In genomic region chr18:49808553-49809191, GRCh38 we compare ENCODE assay signal across 6 cellular contexts. TPM values are rescaled to one million over a fixed set of nuclear protein-coding genes. Genes with fewer than 3 reads are reported as not detected.
DNase-seq lines count a peak whose midpoint lies in the region; ATAC-seq, FAIRE-seq and TF ChIP-seq lines count a peak whose summit lies in the region.
"Not testable (repeated sequence)": the region's sequence is repeated elsewhere in the genome, so short reads cannot be mapped to it uniquely, and the experiment has no call there.

No MANE protein-coding gene starts in this region.

- not testable (repeated sequence) for H2AK5ac ChIP-seq in mesendoderm (ENCODE audit: low read length)

- peak overlapping the region; percentile 31 for H3K27ac Mint-ChIP-seq in glutamatergic neuron (ENCODE audit: unreplicated experiment)

- DNase-seq in DND-41 (peak; percentile 8), mesendoderm (peak; percentile 25)
- not testable (repeated sequence) for DNase-seq in HCT116 (ENCODE audit: low read depth, low spot score); K562 (ENCODE audit: extremely low read depth in 1 of 4, low spot score in 3 of 4); glutamatergic neuron

- not testable (repeated sequence) for H3K27me3 Mint-ChIP-seq in glutamatergic neuron (ENCODE audit: unreplicated experiment)

- H2BK120ac ChIP-seq in mesendoderm (ENCODE audit: low read depth, low read length): not testable (repeated sequence)

- H3K27me3 ChIP-seq in DND-41 (ENCODE audit: insufficient read depth, low read length, poor library complexity); HCT116 (ENCODE audit: insufficient read depth, low read length); K562 (ENCODE audit: control insufficient read depth in 2 of 2, insufficient read depth in 2 of 2, low read length in 2 of 2); liver (ENCODE audit: control insufficient read depth in 4 of 4, insufficient read depth in 4 of 4, low read length in 3 of 4); mesendoderm (ENCODE audit: insufficient read depth, low read length, poor library complexity): not testable (repeated sequence)

- H3K9me1 ChIP-seq in K562 (ENCODE audit: control insufficient read depth, insufficient read depth, low read length): not testable (repeated sequence)

- peaks cover 21% of the 10 kb centered on the region for H3K36me3 Mint-ChIP-seq in glutamatergic neuron (ENCODE audit: unreplicated experiment)

- not testable (repeated sequence) for H3K9me2 ChIP-seq in HCT116 (ENCODE audit: insufficient read depth)

- not testable (repeated sequence) for H3K23ac ChIP-seq in mesendoderm (ENCODE audit: low read length)

- POLR2A ChIA-PET in HCT116 (lab: Charles Lee); K562 (lab: Yijun Ruan, JAX): not testable (repeated sequence)

- in situ Hi-C loops in K562 (cut with MboI): not testable (repeated sequence)

- H2BK15ac ChIP-seq in mesendoderm (replicated peaks; ENCODE audit: low read depth): not testable (repeated sequence)

- H3K4me3 ChIP-seq in DND-41 (ENCODE audit: low read depth in 1 of 2, low read length in 2 of 2); HCT116 (replicated peaks in 1 of 2; ENCODE audit: low read depth in 1 of 2, low read length in 2 of 2); K562; liver (ENCODE audit: low read depth in 1 of 3, low read length in 3 of 3); mesendoderm (ENCODE audit: low read length): not testable (repeated sequence)

- not testable (repeated sequence) for H3K79me2 ChIP-seq in DND-41 (ENCODE audit: insufficient read depth, low read length); HCT116 (ENCODE audit: insufficient read depth, low read length); K562 (ENCODE audit: control insufficient read depth, insufficient read depth, low read length)
- H3K79me2 ChIP-seq in mesendoderm (ENCODE audit: control insufficient read depth, insufficient read depth, low read length): peaks cover 61% of the 10 kb centered on the region

- H3K4me3 Mint-ChIP-seq in glutamatergic neuron (ENCODE audit: unreplicated experiment): not testable (repeated sequence)

- WGBS in K562 (ENCODE audit: insufficient coverage, low coverage, missing lambda C conversion rate): 46% methylated on average over 9 of the region's 10 CpGs
- 90% methylated on average over 10 of the region's 10 CpGs for WGBS in liver
- WGBS in mesendoderm (ENCODE audit: extremely low coverage, insufficient coverage, low lambda C conversion rate): no CpG with 5 or more reads among the region's 10 CpGs

- not testable (repeated sequence) for H3K27ac ChIP-seq in DND-41 (ENCODE audit: low read length); HCT116 (ENCODE audit: low read depth, low read length); K562 (ENCODE audit: extremely low read depth, low read depth, low read length); liver (ENCODE audit: low read depth in 1 of 2, low read length in 2 of 2); mesendoderm (ENCODE audit: low read depth, low read length)

- H4K5ac ChIP-seq in mesendoderm (ENCODE audit: low read length): not testable (repeated sequence)

- H4K8ac ChIP-seq in mesendoderm (ENCODE audit: low read depth, low read length): not testable (repeated sequence)

- H3K4me2 ChIP-seq in DND-41 (ENCODE audit: insufficient read depth, low read length); HCT116 (ENCODE audit: low read length); K562 (ENCODE audit: insufficient read depth, low read length); mesendoderm (ENCODE audit: low read length): not testable (repeated sequence)

- not testable (repeated sequence) for TF ChIP-seq EP300 in K562 (IDR thresholded peaks at IDR 0.05; ENCODE audit: low read length)

- not testable (repeated sequence) for H3K36me3 ChIP-seq in DND-41 (ENCODE audit: insufficient read depth, low read length); HCT116 (ENCODE audit: control insufficient read depth in 1 of 2, insufficient read depth in 2 of 2, low read length in 2 of 2); K562 (ENCODE audit: control insufficient read depth, insufficient read depth, low read length); liver (ENCODE audit: control insufficient read depth in 4 of 4, insufficient read depth in 3 of 4, low read depth in 1 of 4, low read length in 3 of 4); mesendoderm (ENCODE audit: control insufficient read depth, insufficient read depth, low read length)

- not testable (repeated sequence) for H3K56ac ChIP-seq in mesendoderm (ENCODE audit: low read length)

- not testable (repeated sequence) for TF ChIP-seq CTCF in DND-41 (IDR thresholded peaks at IDR 0.05; ENCODE audit: borderline replicate concordance, extremely low read depth, low read length, poor library complexity, severe bottlenecking); HCT116 (IDR thresholded peaks at IDR 0.05 in 2 of 3, conservative IDR thresholded peaks at IDR 0.05 in 1 of 3; ENCODE audit: borderline replicate concordance in 1 of 3, insufficient read depth in 1 of 3, low read depth in 2 of 3, low read length in 2 of 3); K562 (IDR thresholded peaks at IDR 0.05 in 2 of 3, conservative IDR thresholded peaks at IDR 0.05 in 1 of 3; ENCODE audit: insufficient read depth in 2 of 3, low read depth in 1 of 3, low read length in 3 of 3); glutamatergic neuron (IDR thresholded peaks at IDR 0.05; ENCODE audit: partially characterized antibody, unreplicated experiment); liver (IDR thresholded peaks at IDR 0.05; ENCODE audit: low read depth, low read length, missing input control)

- H3K4me1 Mint-ChIP-seq in glutamatergic neuron (ENCODE audit: low read depth, unreplicated experiment): not testable (repeated sequence)

- ATAC-seq in DND-41 (ENCODE audit: insufficient read depth, low read depth); HCT116; K562: not testable (repeated sequence)

- not testable (repeated sequence) for H2BK5ac ChIP-seq in mesendoderm (ENCODE audit: low read length)

- TF ChIP-seq RAD21 in HCT116 (IDR thresholded peaks at IDR 0.05; ENCODE audit: low read depth); K562 (CRISPR knock-in tag; conservative IDR thresholded peaks at IDR 0.05 in 1 of 2, IDR thresholded peaks at IDR 0.05 in 1 of 2); liver (IDR thresholded peaks at IDR 0.05): not testable (repeated sequence)

- intact Hi-C loops in HCT116 (cut with micrococcal nuclease); K562 (cut with micrococcal nuclease): not testable (repeated sequence)

- not testable (repeated sequence) for H3K18ac ChIP-seq in mesendoderm (ENCODE audit: low read length)

- peaks cover 21% of the 10 kb centered on the region for H3K9me3 Mint-ChIP-seq in glutamatergic neuron (ENCODE audit: unreplicated experiment)

- not testable (repeated sequence) for H3K4ac ChIP-seq in mesendoderm (ENCODE audit: low read depth, low read length)

- H3K79me1 ChIP-seq in mesendoderm (ENCODE audit: low read length): peaks cover 13% of the 10 kb centered on the region

- RAD21 ChIA-PET in HCT116 (lab: Charles Lee; ENCODE audit: low non-redundant PET in 1 of 2, low total read pairs in 2 of 2, uncharacterized antibody in 2 of 2, unreplicated experiment in 2 of 2): not testable (repeated sequence)

- CTCF ChIA-PET in HCT116 (lab: Charles Lee); K562 (lab: Yijun Ruan, JAX; ENCODE audit: low intra/inter-chr PET ratio): not testable (repeated sequence)

- H4K20me1 ChIP-seq in DND-41 (ENCODE audit: insufficient read depth, low read length); HCT116 (ENCODE audit: insufficient read depth); K562 (replicated peaks; ENCODE audit: control insufficient read depth, insufficient read depth, low read length): not testable (repeated sequence)

- TF ChIP-seq POLR2A in HCT116 (IDR thresholded peaks at IDR 0.05; ENCODE audit: borderline replicate concordance, extremely low read depth, insufficient read depth, insufficient read length); K562 (conservative IDR thresholded peaks at IDR 0.05): not testable (repeated sequence)

- not testable (repeated sequence) for H3K9ac ChIP-seq in DND-41 (ENCODE audit: low read depth, low read length); HCT116 (ENCODE audit: low read length); K562 (ENCODE audit: insufficient read depth in 1 of 2, low read depth in 2 of 2, low read length in 2 of 2); liver (ENCODE audit: low read depth in 1 of 2, low read length in 2 of 2); mesendoderm (ENCODE audit: low read length)

- not testable (repeated sequence) for BruUV-seq in HCT116 (replicated peaks; lab: Mats Ljungman, UMichigan); K562 (replicated peaks; lab: Mats Ljungman, UMichigan)

- not testable (repeated sequence) for H3K9me3 ChIP-seq in DND-41 (ENCODE audit: insufficient read depth, low read length, severe bottlenecking); HCT116 (ENCODE audit: control insufficient read depth in 1 of 2, insufficient read depth in 1 of 2, low read depth in 1 of 2, low read length in 2 of 2); K562 (replicated peaks; ENCODE audit: control insufficient read depth, insufficient read depth, low read depth, low read length); liver (ENCODE audit: control insufficient read depth in 4 of 4, low read length in 3 of 4)

- H3K4me1 ChIP-seq in DND-41 (ENCODE audit: insufficient read depth, low read length); K562 (replicated peaks in 1 of 2; ENCODE audit: control insufficient read depth in 2 of 2, insufficient read depth in 2 of 2, low read length in 2 of 2); mesendoderm (ENCODE audit: control insufficient read depth, low read depth, low read length): not testable (repeated sequence)
- peaks cover 5 to 15% of the 10 kb centered on the region in 2 experiments; a peak in 3 of 4 replicates for H3K4me1 ChIP-seq in HCT116 (ENCODE audit: control insufficient read depth in 1 of 2, insufficient read depth in 2 of 2, low read length in 2 of 2)
- peaks cover 12 to 37% (median 26%) of the 10 kb centered on the region in 4 donors for H3K4me1 ChIP-seq in liver (ENCODE audit: control insufficient read depth in 4 of 4, insufficient read depth in 4 of 4, low read length in 3 of 4)

- FAIRE-seq in K562 (lab: Jason Lieb, UNC): not testable (repeated sequence)

- H2AFZ ChIP-seq in DND-41 (ENCODE audit: low read depth, low read length); HCT116 (ENCODE audit: low read depth, low read length, poor library complexity, severe bottlenecking); K562 (ENCODE audit: low read depth, low read length): not testable (repeated sequence)

RNA-seq across cellular contexts. Expression of gene ACAA2, which starts 4.7 kb away (rescaled TPM):
- total RNA-seq in HCT116 (2021; ENCODE audit: unreplicated experiment) (18.2 TPM), K562 (2014; rRNA removed) (15.6 and 17.6 TPM in 2 replicates), K562 (2014; rRNA removed; fragmentation: Illumina TruSeq; extraction: Trizol) (26.6 and 28.4 TPM in 2 replicates), K562 (2015; rRNA removed; fragmentation: Illumina TruSeq; extraction: Trizol) (21.4 and 22.3 TPM in 2 replicates), K562 (2021) (21.5 and 22.4 TPM in 2 replicates), glutamatergic neuron (ENCODE audit: unreplicated experiment) (109 TPM), liver (100 to 1,000 TPM in 1 of 2 donors, 10 to 100 TPM in 1; 55.6 to 674 TPM)
- polyA plus RNA-seq in HCT116 (2012): 14.7 and 17.2 TPM in 2 replicates
- total RNA-seq in K562 (2011; cell fraction: chromatin; rRNA removed; ENCODE audit: low replicate concordance): 2.3 and 7.6 TPM in 2 replicates
- total RNA-seq in K562 (2011; cell fraction: nucleolus; rRNA removed): 2.2 and 4.6 TPM in 2 replicates
- total RNA-seq in K562 (2011; cell fraction: nucleoplasm; rRNA removed): 5.1 and 8.6 TPM in 2 replicates
- polyA plus RNA-seq in K562 (2011; rRNA removed) (13.2 and 13.3 TPM in 2 replicates), K562 (2014; fragmentation: Illumina TruSeq; extraction: Trizol) (17.6 and 23.3 TPM in 2 replicates), K562 (2014; fragmentation: Nextera tagmentation; extraction: Ambion mirVana) (10 to 100 TPM; 21.7 to 31.5 TPM), K562 (2014; rRNA removed) (13.2 and 15.0 TPM in 2 replicates), liver (1,000 to 10,000 TPM in 1 of 2 donors, 100 to 1,000 TPM in 1; 618 to 1,315 TPM)
- 4.1 and 11.4 TPM in 2 replicates for polyA plus RNA-seq in K562 (2011; cell fraction: cytosol; rRNA removed)
- polyA plus RNA-seq in K562 (2011; cell fraction: nucleus; rRNA removed): 4.7 and 7.5 TPM in 2 replicates
- 27.9 and 45.3 TPM in 2 replicates for polyA plus RNA-seq in K562 (2012)
- 15.6 and 18.9 TPM in 2 replicates for polyA minus RNA-seq in K562 (2011; rRNA and poly(A)+ RNA removed)
- 4.8 and 5.5 TPM in 2 replicates for polyA minus RNA-seq in K562 (2011; cell fraction: cytosol; rRNA and poly(A)+ RNA removed)
- polyA minus RNA-seq in K562 (2011; cell fraction: nucleus; rRNA and poly(A)+ RNA removed): 1.5 and 3.8 TPM in 2 replicates
- polyA plus RNA-seq in mesendoderm (2013, experiment 1 of 2): 82.8 TPM
- 80.7 TPM for polyA plus RNA-seq in mesendoderm (2013, experiment 2 of 2)
